Comparison of ENCODE assay signal across 19 cellular contexts in the genomic region with DNA sequence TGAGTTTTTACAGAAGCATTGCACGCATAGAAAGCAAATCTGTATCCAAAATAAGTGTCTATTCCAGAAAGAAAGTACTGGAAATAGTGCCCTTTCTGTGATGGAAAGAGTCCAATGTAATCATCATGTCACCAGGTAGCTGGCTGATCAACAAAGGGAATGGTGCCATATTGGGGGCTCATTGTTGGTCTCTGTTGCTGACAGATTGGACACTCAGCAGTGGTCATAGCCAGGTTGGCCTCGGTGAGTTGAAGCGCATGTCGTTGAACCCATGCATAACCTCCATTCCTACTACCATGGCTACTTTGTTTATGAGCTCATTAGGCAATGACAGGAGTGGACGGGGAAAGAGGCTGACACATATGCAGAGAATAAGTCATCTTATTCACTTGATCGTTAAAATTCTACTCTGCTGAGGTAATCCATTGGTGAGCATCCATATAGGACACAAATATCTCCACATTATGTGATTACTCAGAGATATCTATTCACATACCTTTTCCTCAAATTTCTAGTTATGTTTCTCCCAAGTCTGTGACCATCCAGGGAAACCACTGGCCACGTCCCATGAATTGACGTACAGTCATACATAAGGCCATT.
DNase-seq lines count a peak whose midpoint lies in the region; ATAC-seq, FAIRE-seq and TF ChIP-seq lines count a peak whose summit lies in the region.
"Had no signal": no experiment of that assay in that cellular context is flagged by ENCODE, and none has a peak within 500 bp of the region (broad histone marks: within the 10 kb centered on the region; RNA-seq: fewer than 3 reads in every experiment).

No MANE protein-coding gene starts in this region.

- FAIRE-seq in RCC 7860 (lab: Jason Lieb, UNC): no peak
- FAIRE-seq: D721Med had no signal

- TF ChIP-seq CTCF in left lung (IDR thresholded peaks at IDR 0.05): no peak

- DNase-seq in GM04503 (ENCODE audit: low read depth) (peak; percentile 27), RCC 7860 (ENCODE audit: low spot score) (peak; percentile 55), cerebellum (ENCODE audit: low spot score) (peak; percentile 33), left lung (no peak)
- DNase-seq in activated CD8-positive, alpha-beta memory T cell treated with anti-CD3 and anti-CD28 coated beads, Interleukin-2, amount 50 U/mL, for 48 hours: no peak
- DNase-seq: CD8-positive, alpha-beta memory T cell; DMS79; GF-D8; H9; Kasumi-1; NCI-H1105 treated with DMSO at 0.1 percent for 48 hours; NCI-H187; NCI-H69; NK-92 treated with Interleukin-12 subunit alpha and Interleukin-12 subunit beta, amount 100 ng/mL, for 24 hours; RPMI8226 had no signal

- intact Hi-C loops in left lung (cut with DNase I): no loop called here

- H3K9me3 ChIP-seq in left lung: no peaks in the 10 kb centered on the region
- H3K9me3 ChIP-seq: BLaER1 had no signal

- no peaks in the 10 kb centered on the region for H3K4me1 ChIP-seq in left lung
- H3K4me1 ChIP-seq: BLaER1 had no signal

- H3K36me3 ChIP-seq in left lung: no peaks in the 10 kb centered on the region
- H3K36me3 ChIP-seq: BLaER1 had no signal

- no peak for ATAC-seq in GM21360 (IDR thresholded peaks at IDR 0.05; ENCODE audit: unreplicated experiment)
- ATAC-seq in left lung: no peak
- ATAC-seq in GM19397 (IDR thresholded peaks at IDR 0.05; ENCODE audit: unreplicated experiment): no peak

- H3K27ac ChIP-seq in left lung: no peak overlapping the region
- H3K27ac ChIP-seq: BLaER1 had no signal

- H3K27me3 ChIP-seq in left lung: no peaks in the 10 kb centered on the region
- H3K27me3 ChIP-seq: BLaER1 had no signal

- no peak overlapping the region for H3K4me3 ChIP-seq in left lung
- H3K4me3 ChIP-seq: BLaER1 had no signal

Comparison
In these comparisons a context has a peak if more than half of its experiments do, and no peak if none do; other contexts are left out.
1. DNase-seq: peak in GM04503 (single experiment), RCC 7860 (single experiment) and cerebellum (single experiment); none in activated CD8-positive, alpha-beta memory T cell treated with anti-CD3 and anti-CD28 coated beads, Interleukin-2, amount 50 U/mL, for 48 hours (single experiment) and left lung (0 of 2).